ENCODE assay signal across 1 cellular context in the genomic region with DNA sequence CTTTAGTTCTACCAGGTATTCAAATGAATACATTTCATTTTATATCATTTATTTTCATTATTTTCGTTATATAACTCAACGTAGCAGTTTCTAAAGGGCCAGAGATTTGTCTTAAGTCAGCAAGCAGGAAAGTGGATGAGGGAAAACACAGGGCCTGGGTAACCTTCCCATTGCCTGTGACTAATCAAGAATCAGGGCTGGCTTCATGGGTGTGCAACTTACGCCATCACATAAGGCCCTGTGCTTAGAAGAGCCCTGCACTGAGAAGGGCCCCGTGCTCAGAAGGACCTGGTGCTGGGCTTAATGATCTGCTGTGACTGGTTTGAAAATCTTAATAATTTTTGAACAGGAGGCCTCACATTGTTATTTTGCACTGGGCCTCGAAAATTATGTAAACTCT.
TF ChIP-seq lines count a peak whose summit lies in the region.

No MANE protein-coding gene starts in this region.

TF ChIP-seq in endothelial cell of umbilical vein, 7 proteins besides CTCF, POLR2A, EP300 and RAD21 (continued from another document):
- TF ChIP-seq POLR2AphosphoS5 (IDR thresholded peaks at IDR 0.05; ENCODE audit: insufficient read depth, low read depth, low read length) (no peak), MYC (IDR thresholded peaks at IDR 0.05; ENCODE audit: low read depth, low read length) (no peak)
